Comparison of ENCODE assay signal across 16 cellular contexts in genomic region chr13:112741185-112741755, GRCh38. TPM values are rescaled to one million over a fixed set of nuclear protein-coding genes. Genes with fewer than 3 reads are reported as not detected.
DNase-seq lines count a peak whose midpoint lies in the region; FAIRE-seq and TF ChIP-seq lines count a peak whose summit lies in the region.
"Had no signal": no experiment of that assay in that cellular context is flagged by ENCODE, and none has a peak within 500 bp of the region (broad histone marks: within the 10 kb centered on the region; RNA-seq: fewer than 3 reads in every experiment).

No MANE protein-coding gene starts in this region.

- FAIRE-seq in astrocyte (lab: Jason Lieb, UNC): no peak
- FAIRE-seq: frontal cortex, GM12891 had no signal

- H4K20me1 ChIP-seq in astrocyte (ENCODE audit: insufficient read depth, low read length) (peaks cover 31% of the 10 kb centered on the region), hepatocyte (ENCODE audit: insufficient read depth, poor library complexity, severe bottlenecking) (peaks cover 17% of the 10 kb centered on the region)

- TF ChIP-seq CTCF in AG09309 (IDR thresholded peaks at IDR 0.05; ENCODE audit: control insufficient read depth, insufficient read depth, low read depth, low read length, missing control alignments) (no peak), astrocyte (IDR thresholded peaks at IDR 0.05; ENCODE audit: insufficient read depth, low read depth, low read length) (no peak), hepatocyte (IDR thresholded peaks at IDR 0.05; ENCODE audit: poor library complexity) (no peak), sigmoid colon (IDR thresholded peaks at IDR 0.05) (no peak)

- DNase-seq in AG09309 (ENCODE audit: low read depth) (no peak), astrocyte (ENCODE audit: low read depth) (no peak), hepatocyte (ENCODE audit: low spot score) (no peak), sigmoid colon (no peak), NAMALWA (ENCODE audit: low spot score) (no peak), CD1c-positive myeloid dendritic cell (ENCODE audit: extremely low spot score) (no peak), activated gamma-delta T cell (lab: John Stamatoyannopoulos, UW) (no peak), DMS53 treated with DMSO at 0.1 percent for 48 hours (lab: John Stamatoyannopoulos, UW; ENCODE audit: unreplicated experiment) (no peak)
- DNase-seq: activated CD4-positive, alpha-beta T cell treated with anti-CD3 and anti-CD28 coated beads for 4 hours; cerebellar nuclear complex; DND-41; kidney glomerular epithelial cell; NCI-H1436 treated with DMSO at 0.1 percent for 48 hours; stimulated activated CD4-positive, alpha-beta T cell treated with anti-CD3 and anti-CD28 coated beads, Interleukin-4, amount 100 ng/mL, for 1 hour had no signal

- H2AFZ ChIP-seq in astrocyte (ENCODE audit: low read depth, low read length): no peak overlapping the region
- H2AFZ ChIP-seq in hepatocyte: no peak overlapping the region

- H3K9ac ChIP-seq in astrocyte (ENCODE audit: low read length): no peak overlapping the region

- H3K4me2 ChIP-seq in astrocyte (ENCODE audit: low read length) (peak overlapping the region; percentile 39), hepatocyte (no peak overlapping the region)

- WGBS in hepatocyte (ENCODE audit: low lambda C conversion rate, missing lambda C conversion rate): 93% methylated on average over 9 of the region's 15 CpGs
- WGBS in sigmoid colon, 2 donors: 86 to 89% methylated on average over 15 of the region's 15 CpGs

- H3K9me3 ChIP-seq in astrocyte (ENCODE audit: insufficient read depth, low read depth, low read length) (no peaks in the 10 kb centered on the region), hepatocyte (ENCODE audit: low read depth) (no peaks in the 10 kb centered on the region), sigmoid colon (no peaks in the 10 kb centered on the region)

- H3K27me3 Mint-ChIP-seq in astrocyte (ENCODE audit: low read depth, unreplicated experiment): no peaks in the 10 kb centered on the region

- TF ChIP-seq EP300 in sigmoid colon (IDR thresholded peaks at IDR 0.05): no peak

- H3K27ac Mint-ChIP-seq in astrocyte (ENCODE audit: unreplicated experiment): no peak overlapping the region

- no peak overlapping the region for H3K27ac ChIP-seq in astrocyte (ENCODE audit: low read depth, low read length)
- peak overlapping the region; percentile 76 for H3K27ac ChIP-seq in hepatocyte
- H3K27ac ChIP-seq in sigmoid colon: peak overlapping the region in 3 of 4 donors; percentile 16 to 34 (median 22)

- H3K36me3 ChIP-seq in astrocyte (ENCODE audit: insufficient read depth, low read length) (no peaks in the 10 kb centered on the region), hepatocyte (replicated peaks; ENCODE audit: insufficient read depth, low read depth) (no peaks in the 10 kb centered on the region), sigmoid colon (no peaks in the 10 kb centered on the region)

- H3K9me3 Mint-ChIP-seq in astrocyte (ENCODE audit: unreplicated experiment): no peaks in the 10 kb centered on the region

- intact Hi-C loops in sigmoid colon (cut with DNase I): no loop called here

- H3K9me2 ChIP-seq in hepatocyte (replicated peaks; ENCODE audit: insufficient read depth): no peaks in the 10 kb centered on the region

- H3K4me3 ChIP-seq in AG09309 (ENCODE audit: control insufficient read depth, low read depth, low read length) (peak overlapping the region; percentile 29), astrocyte (ENCODE audit: insufficient read depth, low read depth, low read length) (no peak overlapping the region), hepatocyte (no peak overlapping the region), sigmoid colon (no peak overlapping the region)

- peaks cover under 1% of the 10 kb centered on the region for H3K27me3 ChIP-seq in astrocyte (ENCODE audit: insufficient read depth, low read length)
- no peaks in the 10 kb centered on the region for H3K27me3 ChIP-seq in hepatocyte
- no peaks in the 10 kb centered on the region for H3K27me3 ChIP-seq in sigmoid colon

- no peak overlapping the region for H3K4me3 Mint-ChIP-seq in astrocyte (ENCODE audit: unreplicated experiment)

- no peak for TF ChIP-seq POLR2A in sigmoid colon (IDR thresholded peaks at IDR 0.05)

- no peaks in the 10 kb centered on the region for H3K36me3 Mint-ChIP-seq in astrocyte (ENCODE audit: low read depth, unreplicated experiment)

- H3K79me2 ChIP-seq in astrocyte (ENCODE audit: insufficient read depth, low read length) (no peaks in the 10 kb centered on the region), hepatocyte (peaks cover 98% of the 10 kb centered on the region)

- H3K4me1 Mint-ChIP-seq in astrocyte (ENCODE audit: low read depth, unreplicated experiment): peaks cover 20% of the 10 kb centered on the region

- H3K4me1 ChIP-seq in astrocyte (ENCODE audit: insufficient read depth, low read length) (peaks cover 7% of the 10 kb centered on the region), hepatocyte (ENCODE audit: insufficient read depth) (no peaks in the 10 kb centered on the region), sigmoid colon (peaks cover 0 to 6% (median 0%) of the 10 kb centered on the region in 4 donors)

RNA-seq across cellular contexts. Expression of gene ATP11A, which starts 51.4 kb away (rescaled TPM):
- total RNA-seq in astrocyte (35.7 and 38.9 TPM in 2 replicates), hepatocyte (21.9 and 30.8 TPM in 2 replicates), sigmoid colon (10 to 100 TPM in 2 of 4 donors, 1 to 10 TPM in 2; 9.6 to 22.9 (median 15.9) TPM)
- polyA plus RNA-seq in hepatocyte (28.7 and 38.2 TPM in 2 replicates), sigmoid colon (1 to 10 TPM in 2 of 3 donors, under 1 TPM in 1; 0.69 to 8.5 (median 3.0) TPM)
